ENCODE assay signal across 9 cellular contexts in genomic region chr15:51846463-51847230, GRCh38. TPM values are rescaled to one million over a fixed set of nuclear protein-coding genes. Genes with fewer than 3 reads are reported as not detected.
DNase-seq lines count a peak whose midpoint lies in the region; ATAC-seq, FAIRE-seq and TF ChIP-seq lines count a peak whose summit lies in the region.
"Had no signal": no experiment of that assay in that cellular context is flagged by ENCODE, and none has a peak within 500 bp of the region (broad histone marks: within the 10 kb centered on the region; RNA-seq: fewer than 3 reads in every experiment).

No MANE protein-coding gene starts in this region.

- peak; percentile 61 for FAIRE-seq in RCC 7860 (lab: Jason Lieb, UNC)

- no peak for ATAC-seq in HG03342 (IDR thresholded peaks at IDR 0.05; ENCODE audit: unreplicated experiment)
- ATAC-seq in HG03457 (IDR thresholded peaks at IDR 0.05; ENCODE audit: unreplicated experiment) = no peak
- ATAC-seq in GM18505 (IDR thresholded peaks at IDR 0.05; ENCODE audit: unreplicated experiment) = no peak

- peaks cover 63% of the 10 kb centered on the region for H3K4me1 ChIP-seq in GM23248 (ENCODE audit: insufficient read depth)

- peaks cover 100% of the 10 kb centered on the region for H3K79me2 ChIP-seq in GM23248 (ENCODE audit: insufficient read depth)

- no peak for TF ChIP-seq POLR2A in GM18505 (IDR thresholded peaks at IDR 0.05; ENCODE audit: borderline replicate concordance, extremely low read depth, insufficient read depth, insufficient read length)

- DNase-seq in GM23248 = peak; percentile 86
- DNase-seq in RCC 7860 (ENCODE audit: low spot score) = peak; percentile 28
- DNase-seq in epithelial cell of prostate (ENCODE audit: low read depth, low spot score) = peak; percentile 40
- peak; percentile 77 for DNase-seq in retinal pigment epithelial cell (ENCODE audit: low read depth)
- no peak for DNase-seq in NCI-H2029 (lab: John Stamatoyannopoulos, UW)
- DNase-seq: mesendoderm had no signal

- in situ Hi-C loops in GM23248 (cut with MboI) = no loop called here

- peak overlapping the region; percentile 1; the same call in 1 of the 2 replicates for H2AFZ ChIP-seq in GM23248

- peaks cover 43% of the 10 kb centered on the region for H3F3A ChIP-seq in GM23248 (ENCODE audit: insufficient read depth)

- no peaks in the 10 kb centered on the region for H3K27me3 ChIP-seq in GM23248 (replicated peaks; ENCODE audit: insufficient read depth)

- 12 to 13% methylated on average over 3 of the region's 3 CpGs for WGBS in GM23248 (ENCODE audit: low coverage in 1 of 2, low lambda C conversion rate in 2 of 2, missing lambda C conversion rate in 2 of 2), 2 experiments

- H3K4me3 ChIP-seq in GM23248 (peak overlapping the region; percentile 29), retinal pigment epithelial cell (ENCODE audit: low read length) (peak overlapping the region; percentile 10)

- H4K20me1 ChIP-seq in GM23248 (ENCODE audit: insufficient read depth) = 0 out of 2 replicates have a peak, but pooled peaks cover 10% of the 10 kb centered on the region

- no peaks in the 10 kb centered on the region for H3K9me3 ChIP-seq in GM23248 (ENCODE audit: low read depth)

- H3K4me2 ChIP-seq in GM23248 (ENCODE audit: unreplicated experiment) = peak overlapping the region; percentile 50

- no peak for TF ChIP-seq CTCF in retinal pigment epithelial cell (conservative IDR thresholded peaks at IDR 0.05; ENCODE audit: low read depth, low read length)

- H3K36me3 ChIP-seq in GM23248 (ENCODE audit: low read depth) = no peaks in the 10 kb centered on the region

- peak overlapping the region; percentile 58 for H3K9ac ChIP-seq in GM23248

- no peaks in the 10 kb centered on the region for H3K9me2 ChIP-seq in GM23248 (ENCODE audit: insufficient read depth)

- H3K27ac ChIP-seq in GM23248 (peak overlapping the region; percentile 84), epithelial cell of prostate (peak overlapping the region; percentile 90)

RNA-seq across cellular contexts. Expression of gene TMOD3, which starts 17.2 kb away (rescaled TPM):
- 35.1 and 46.0 TPM in 2 replicates for total RNA-seq in GM23248 (2014; rRNA removed; shearing (Covaris generic))
- polyA plus RNA-seq in GM23248 (2016; fragmentation: Nextera tagmentation; extraction: Ambion mirVana) = 47.2 and 47.7 TPM in 2 replicates
